27 cellular contexts compared by ENCODE assay signal in the genomic region with DNA sequence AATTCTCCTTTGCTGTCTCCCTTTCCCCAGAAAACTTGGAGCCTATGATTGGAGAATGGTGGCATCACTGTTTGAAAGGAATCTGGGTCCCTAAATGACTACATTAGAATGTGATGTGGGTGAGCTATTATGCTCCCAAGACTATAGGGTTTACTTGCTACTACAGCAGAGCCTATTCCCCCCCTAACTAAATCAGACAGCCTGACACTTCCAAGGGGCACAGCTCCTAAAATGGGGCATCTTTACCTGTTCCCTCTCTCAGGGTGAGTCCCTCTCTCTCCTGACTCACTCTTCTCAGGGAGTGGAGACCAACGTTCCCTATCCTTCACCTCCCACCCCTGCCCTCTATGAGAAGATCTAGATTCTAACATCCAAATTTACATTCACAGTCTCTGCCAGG. TPM values are rescaled to one million over a fixed set of nuclear protein-coding genes. Genes with fewer than 3 reads are reported as not detected.
A peak's percentile ranks its signal among the peaks of the same experiment; 100 is the strongest.
DNase-seq lines count a peak whose midpoint lies in the region; ATAC-seq and TF ChIP-seq lines count a peak whose summit lies in the region.
"Had no signal": no experiment of that assay in that cellular context is flagged by ENCODE, and none has a peak within 500 bp of the region (broad histone marks: within the 10 kb centered on the region; RNA-seq: fewer than 3 reads in every experiment).

No MANE protein-coding gene starts in this region.

- no peaks in the 10 kb centered on the region for H3K27me3 ChIP-seq in Caco-2 (replicated peaks; ENCODE audit: control insufficient read depth, insufficient read depth, low read length)
- no peaks in the 10 kb centered on the region for H3K27me3 ChIP-seq in Peyer's patch
- no peaks in the 10 kb centered on the region for H3K27me3 ChIP-seq in duodenal mucosa (ENCODE audit: control insufficient read depth in 1 of 2, insufficient read depth in 2 of 2, low read length in 2 of 2)
- H3K27me3 ChIP-seq: BLaER1, SJSA1 had no signal

- TF ChIP-seq CTCF in Caco-2 (IDR thresholded peaks at IDR 0.05; ENCODE audit: insufficient read depth in 1 of 2, low read depth in 1 of 2, low read length in 1 of 2, severe bottlenecking in 1 of 2, unreplicated experiment in 1 of 2) (no peak), Peyer's patch (IDR thresholded peaks at IDR 0.05) (no peak), progenitor cell of endocrine pancreas (IDR thresholded peaks at IDR 0.05; ENCODE audit: unreplicated experiment) (no peak), CD14-positive monocyte (IDR thresholded peaks at IDR 0.05) (no peak)

- H3K9me3 Mint-ChIP-seq in Caco-2 (ENCODE audit: unreplicated experiment) (no peaks in the 10 kb centered on the region), progenitor cell of endocrine pancreas (ENCODE audit: low read depth) (peaks cover 3% of the 10 kb centered on the region), CD14-positive monocyte (peaks cover 0 to 7% (median 3%) of the 10 kb centered on the region in 7 donors)

- H3K9me3 ChIP-seq in Caco-2 (no peaks in the 10 kb centered on the region), Peyer's patch (no peaks in the 10 kb centered on the region), duodenal mucosa (ENCODE audit: control insufficient read depth in 1 of 2, low read length in 2 of 2) (no peaks in the 10 kb centered on the region)
- H3K9me3 ChIP-seq: SJSA1 had no signal

- peak overlapping the region; percentile 88 to 97 for H3K9ac ChIP-seq in duodenal mucosa (ENCODE audit: low read depth in 1 of 2, low read length in 2 of 2)
- H3K9ac ChIP-seq: BLaER1, GM23248 had no signal

- peaks cover 33% of the 10 kb centered on the region for H3K4me1 ChIP-seq in Caco-2
- H3K4me1 ChIP-seq in Peyer's patch = peaks cover 0 to 4% (median 0%) of the 10 kb centered on the region in 4 donors
- peaks cover 15 to 18% of the 10 kb centered on the region in 2 donors for H3K4me1 ChIP-seq in duodenal mucosa (ENCODE audit: control insufficient read depth in 1 of 2, insufficient read depth in 2 of 2, low read length in 2 of 2)
- H3K4me1 ChIP-seq: BLaER1, SJSA1 had no signal

- H3K27ac ChIP-seq in Peyer's patch = peak overlapping the region in 3 of 4 donors; percentile 70 to 77 (median 76)
- no peak overlapping the region for H3K27ac ChIP-seq in duodenal mucosa (ENCODE audit: low read depth, low read length)
- H3K27ac ChIP-seq: BLaER1, GM23248, PC-9, SJSA1 had no signal

- CTCF ChIA-PET in Caco-2 (lab: Charles Lee) = interaction anchor here (1.5 kb wide), 1 partner anchor 22 kb away, joined by 5 read pairs; no protein-coding TSS in a partner anchor

- H3K4me3 Mint-ChIP-seq in Caco-2 (ENCODE audit: unreplicated experiment) (peak overlapping the region; percentile 78), progenitor cell of endocrine pancreas (ENCODE audit: low read depth) (peak overlapping the region; percentile 63), CD14-positive monocyte (no peak overlapping the region)
- H3K4me3 Mint-ChIP-seq: CD4-positive, alpha-beta memory T cell had no signal

- no peak for ATAC-seq in esophagus mucosa
- ATAC-seq in GM18498 (IDR thresholded peaks at IDR 0.05; ENCODE audit: unreplicated experiment) = no peak

- BruUV-seq in Caco-2 (replicated peaks; lab: Mats Ljungman, UMichigan) = TSS peak; percentile 78

- peak overlapping the region; percentile 100 for H3K27ac Mint-ChIP-seq in Caco-2 (ENCODE audit: unreplicated experiment)
- peak overlapping the region; percentile 93 for H3K27ac Mint-ChIP-seq in progenitor cell of endocrine pancreas
- no peak overlapping the region for H3K27ac Mint-ChIP-seq in CD14-positive monocyte

- H3K36me3 ChIP-seq in Caco-2 (ENCODE audit: control insufficient read depth, insufficient read depth, low read length) (peaks cover 2% of the 10 kb centered on the region), Peyer's patch (no peaks in the 10 kb centered on the region), duodenal mucosa (ENCODE audit: control insufficient read depth in 1 of 2, insufficient read depth in 2 of 2, low read length in 2 of 2) (peaks cover 0 to 5% of the 10 kb centered on the region in 2 donors)
- H3K36me3 ChIP-seq: BLaER1, SJSA1 had no signal

- no peak for TF ChIP-seq POLR2A in Peyer's patch (IDR thresholded peaks at IDR 0.05)

- H3K4me1 Mint-ChIP-seq in Caco-2 (ENCODE audit: low read depth, unreplicated experiment) = peaks cover 44% of the 10 kb centered on the region
- H3K4me1 Mint-ChIP-seq in progenitor cell of endocrine pancreas (ENCODE audit: low read depth) = peaks cover 46% of the 10 kb centered on the region
- H3K4me1 Mint-ChIP-seq in CD14-positive monocyte = peaks cover 15% of the 10 kb centered on the region
- H3K4me1 Mint-ChIP-seq: CD4-positive, alpha-beta memory T cell had no signal

- POLR2A ChIA-PET in Caco-2 (lab: Charles Lee) = no interaction called here

- H3K4me3 ChIP-seq in Caco-2 (ENCODE audit: low read depth, low read length) (no peak overlapping the region), Peyer's patch (peak overlapping the region in 2 of 4 donors; percentile 55 to 71), duodenal mucosa (ENCODE audit: low read depth in 1 of 2, low read length in 2 of 2) (peak overlapping the region; percentile 65 to 90)
- H3K4me3 ChIP-seq: BLaER1, GM23248, PC-9, SJSA1 had no signal

- intact Hi-C loops in Caco-2 (cut with micrococcal nuclease; ENCODE audit: unreplicated experiment) (no loop called here), CD14-positive monocyte (cut with micrococcal nuclease) (no loop called here)

- H3K27me3 Mint-ChIP-seq in Caco-2 (ENCODE audit: insufficient read depth, unreplicated experiment) (no peaks in the 10 kb centered on the region), progenitor cell of endocrine pancreas (no peaks in the 10 kb centered on the region), CD14-positive monocyte (ENCODE audit: low read depth in 3 of 3) (peaks cover 0 to 4% (median 2%) of the 10 kb centered on the region in 3 donors)

- DNase-seq in Caco-2 (no peak), Peyer's patch (no peak), progenitor cell of endocrine pancreas (ENCODE audit: low spot score, unreplicated experiment) (no peak), CD14-positive monocyte (ENCODE audit: low spot score) (no peak), mucosa of gallbladder (ENCODE audit: low spot score) (no peak)
- DNase-seq: CD4-positive, alpha-beta memory T cell; COR-L47; GM23248; H7; NCI-H1105; NCI-H1436 treated with DMSO at 0.1 percent for 48 hours; NCI-H187 treated with DMSO at 0.1 percent for 48 hours; NCI-H2171 treated with DMSO at 0.1 percent for 48 hours; NCI-H524 treated with DMSO at 0.1 percent for 48 hours; NCI-H774; NK-92 treated with Interleukin-12 subunit alpha and Interleukin-12 subunit beta, amount 100 ng/mL, for 24 hours; PC-9; Right ventricle myocardium superior had no signal

- H3K36me3 Mint-ChIP-seq in Caco-2 (ENCODE audit: insufficient read depth, unreplicated experiment) (peaks cover 10% of the 10 kb centered on the region), progenitor cell of endocrine pancreas (ENCODE audit: insufficient read depth) (no peaks in the 10 kb centered on the region), CD14-positive monocyte (no peaks in the 10 kb centered on the region)
- H3K36me3 Mint-ChIP-seq: CD4-positive, alpha-beta memory T cell had no signal

RNA-seq across cellular contexts. Expression of gene ISX, which starts 0.8 kb away (rescaled TPM):
- total RNA-seq in Caco-2 (2022) (4.7 and 5.6 TPM in 2 replicates), Peyer's patch (100 to 1,000 TPM in 2 of 4 donors, 10 to 100 TPM in 2; 26.4 to 187 (median 115) TPM), progenitor cell of endocrine pancreas (8.9 and 12.7 TPM in 2 replicates), mucosa of gallbladder (not detected), esophagus mucosa (not detected)
- polyA plus RNA-seq in CD14-positive monocyte = not detected
- total RNA-seq: CD4-positive, alpha-beta memory T cell; GM23248; H7; HT1080; LHCN-M2; MCF 10A; PC-9; Right ventricle myocardium superior; SJSA1 had no signal
- polyA plus RNA-seq: AG04450; CD4-positive, alpha-beta memory T cell; GM23248 had no signal

Comparison
In these comparisons a context has a peak if more than half of its experiments do, and no peak if none do; other contexts are left out.
1. H3K27ac Mint-ChIP-seq: peak in Caco-2 (single experiment) and progenitor cell of endocrine pancreas (single experiment); none in CD14-positive monocyte (0 of 7).
2. H3K4me3 Mint-ChIP-seq: peak in Caco-2 (single experiment) and progenitor cell of endocrine pancreas (single experiment); none in CD14-positive monocyte (0 of 2).